In the genomic region with DNA sequence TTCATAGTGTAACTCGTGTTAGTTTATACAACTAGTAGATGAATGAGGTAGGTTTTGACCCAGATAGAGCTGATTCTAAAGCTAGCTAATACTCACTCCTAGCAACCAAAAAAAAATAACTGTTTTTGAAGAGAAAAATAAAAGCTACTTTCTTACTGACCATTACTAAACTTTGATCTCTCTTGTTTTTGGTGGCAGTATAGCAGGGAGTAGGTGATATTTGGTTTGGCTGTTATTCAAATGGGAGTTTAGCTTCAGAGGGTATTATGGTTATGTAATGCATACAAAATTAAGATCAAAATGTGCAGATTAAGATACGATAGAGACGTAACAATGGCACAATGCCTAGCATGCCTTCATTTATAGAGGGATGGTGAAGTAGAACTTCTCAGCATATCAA, we compare ENCODE assay signal across 7 cellular contexts.
"Had no signal": no experiment of that assay in that cellular context is flagged by ENCODE, and none has a peak within 500 bp of the region (broad histone marks: within the 10 kb centered on the region; RNA-seq: fewer than 3 reads in every experiment).

No MANE protein-coding gene starts in this region.

- H3K9ac ChIP-seq: GM23248 had no signal

- H3K4me3 ChIP-seq: GM23248 had no signal

- H2AFZ ChIP-seq: GM23248 had no signal

- H3K27ac ChIP-seq: GM23248 had no signal

- FAIRE-seq: H54, HTR-8/SVneo had no signal

- DNase-seq: GM23248, GOT3, H9, HCEC 1CT, KBM-7 had no signal
